ENCODE assay signal across 17 cellular contexts in genomic region chr6:166866839-166867637, GRCh38.
A peak's percentile ranks its signal among the peaks of the same experiment; 100 is the strongest.
DNase-seq lines count a peak whose midpoint lies in the region; ATAC-seq and TF ChIP-seq lines count a peak whose summit lies in the region.
"Had no signal": no experiment of that assay in that cellular context is flagged by ENCODE, and none has a peak within 500 bp of the region (broad histone marks: within the 10 kb centered on the region; RNA-seq: fewer than 3 reads in every experiment).

No MANE protein-coding gene starts in this region.

- in situ Hi-C loops in G401 (cut with HindIII; ENCODE audit: low sequenced_read_pairs) = no loop called here

- H3K27me3 ChIP-seq in dorsolateral prefrontal cortex = peaks cover 0 to 12% (median 0%) of the 10 kb centered on the region in 45 donors

- H3K27ac ChIP-seq in dorsolateral prefrontal cortex = peak overlapping the region in 39 of 59 donors; percentile 2 to 75 (median 41)
- H3K27ac ChIP-seq: SK-N-MC had no signal

- intact Hi-C loops in dorsolateral prefrontal cortex (cut with DNase I) (loop anchor here in 1 of 2 donors (10.0 kb wide), 1 partner anchor 88 kb away; the partner anchor contains the start of gene RNASET2), cardiac septum (cut with DNase I) (no loop called here)

- DNase-seq in G401 (ENCODE audit: low spot score) (peak; percentile 20), NCI-H1105 (lab: John Stamatoyannopoulos, UW) (peak; percentile 10), dorsolateral prefrontal cortex (peak in 1 of 10 donors; percentile 73), pons (ENCODE audit: low spot score) (peak; percentile 50), cardiac septum (ENCODE audit: low spot score) (no peak), NCI-H1048 (lab: John Stamatoyannopoulos, UW) (no peak)
- DNase-seq in activated CD8-positive, alpha-beta memory T cell treated with anti-CD3 and anti-CD28 coated beads, Interleukin-2, amount 50 U/mL, for 48 hours = no peak
- DNase-seq: ACHN; CD4-positive, alpha-beta T cell; GDM1; GOT3; NCI-H187 treated with DMSO at 0.1 percent for 48 hours; NCI-H2171 treated with DMSO at 0.1 percent for 48 hours; NCI-H446 treated with DMSO at 0.1 percent for 48 hours had no signal

- no peak overlapping the region for H3K4me3 ChIP-seq in dorsolateral prefrontal cortex
- H3K4me3 ChIP-seq: SK-N-MC had no signal

- ATAC-seq in HG02678 (IDR thresholded peaks at IDR 0.05; ENCODE audit: unreplicated experiment) = no peak
- ATAC-seq: Right ventricle myocardium inferior had no signal

- TF ChIP-seq CTCF in dorsolateral prefrontal cortex (IDR thresholded peaks at IDR 0.05 in 54 of 56, conservative IDR thresholded peaks at IDR 0.05 in 2 of 56; ENCODE audit: low read depth in 1 of 56, partially characterized antibody in 56 of 56) = no peak

Comparison
In these comparisons a context has a peak if more than half of its experiments do, and no peak if none do; other contexts are left out.
1. DNase-seq: peak in G401 (single experiment), NCI-H1105 (single experiment) and pons (single experiment); none in cardiac septum (single experiment), NCI-H1048 (single experiment) and activated CD8-positive, alpha-beta memory T cell treated with anti-CD3 and anti-CD28 coated beads, Interleukin-2, amount 50 U/mL, for 48 hours (single experiment).